In genomic region chr1:69700770-69701169, GRCh38 we compare ENCODE assay signal across 8 cellular contexts.
DNase-seq lines count a peak whose midpoint lies in the region; ATAC-seq and TF ChIP-seq lines count a peak whose summit lies in the region.

No MANE protein-coding gene starts in this region.

- ATAC-seq in GM18868 (IDR thresholded peaks at IDR 0.05; ENCODE audit: unreplicated experiment) = peak; percentile 74
- ATAC-seq in HG03159 (IDR thresholded peaks at IDR 0.05; ENCODE audit: unreplicated experiment) = no peak

- TF ChIP-seq CTCF in AG09319 (IDR thresholded peaks at IDR 0.05; ENCODE audit: low read depth, low read length) = peak; percentile 51
- peak; percentile 56 for TF ChIP-seq CTCF in fibroblast of villous mesenchyme (IDR thresholded peaks at IDR 0.05; ENCODE audit: insufficient read depth, low read depth, low read length)

- DNase-seq in AG09319 (ENCODE audit: extremely low read depth, low read depth) (no peak), OCI-M1 (lab: John Stamatoyannopoulos, UW) (peak; percentile 70), fibroblast of villous mesenchyme (ENCODE audit: low read depth) (peak; percentile 22), hypothalamus (lab: John Stamatoyannopoulos, UW) (no peak), occipital lobe (lab: John Stamatoyannopoulos, UW) (no peak), KG1 (lab: John Stamatoyannopoulos, UW) (no peak)

- H3K4me3 ChIP-seq in fibroblast of villous mesenchyme (ENCODE audit: low read depth, low read length) = no peak overlapping the region

Comparison
In these comparisons a context has a peak if more than half of its experiments do, and no peak if none do; other contexts are left out.
1. DNase-seq: peak in OCI-M1 (single experiment) and fibroblast of villous mesenchyme (single experiment); none in AG09319 (single experiment), hypothalamus (0 of 51), occipital lobe (single experiment) and KG1 (single experiment).